In genomic region chr12:15599266-15600037, GRCh38 we compare ENCODE assay signal across 10 cellular contexts.
A peak's percentile ranks its signal among the peaks of the same experiment; 100 is the strongest.
DNase-seq lines count a peak whose midpoint lies in the region; ATAC-seq and TF ChIP-seq lines count a peak whose summit lies in the region.
"Had no signal": no experiment of that assay in that cellular context is flagged by ENCODE, and none has a peak within 500 bp of the region (broad histone marks: within the 10 kb centered on the region; RNA-seq: fewer than 3 reads in every experiment).

No MANE protein-coding gene starts in this region.

- H3K4me3 ChIP-seq in coronary artery = no peak overlapping the region

- H3K36me3 Mint-ChIP-seq in mesothelial cell of epicardium = no peaks in the 10 kb centered on the region
- no peaks in the 10 kb centered on the region for H3K36me3 Mint-ChIP-seq in activated CD4-positive, alpha-beta memory T cell treated with anti-CD3 and anti-CD28 coated beads, Interleukin-2, amount 10 ng/mL, durations not matched to agents 7 days and 5 days (ENCODE audit: low read depth)

- POLR2A ChIA-PET in activated CD4-positive, alpha-beta memory T cell treated with anti-CD3 and anti-CD28 coated beads, Interleukin-2, amount 10 ng/mL, durations not matched to agents 7 days and 5 days (lab: Charles Lee) = no interaction called here

- TF ChIP-seq CTCF in AG09319 (IDR thresholded peaks at IDR 0.05; ENCODE audit: low read depth, low read length) (no peak), coronary artery (IDR thresholded peaks at IDR 0.05) (no peak), mesothelial cell of epicardium (IDR thresholded peaks at IDR 0.05; ENCODE audit: unreplicated experiment) (no peak)

- H3K4me3 Mint-ChIP-seq in mesothelial cell of epicardium = no peak overlapping the region
- no peak overlapping the region for H3K4me3 Mint-ChIP-seq in activated CD4-positive, alpha-beta memory T cell treated with anti-CD3 and anti-CD28 coated beads, Interleukin-2, amount 10 ng/mL, durations not matched to agents 7 days and 5 days

- peak; percentile 88 for DNase-seq in AG09319 (ENCODE audit: extremely low read depth, low read depth)
- peak; percentile 30 for DNase-seq in NCI-H146 treated with DMSO at 0.1 percent for 48 hours (lab: John Stamatoyannopoulos, UW; ENCODE audit: unreplicated experiment)
- no peak for DNase-seq in coronary artery (ENCODE audit: low spot score)
- no peak for DNase-seq in mesothelial cell of epicardium (ENCODE audit: low spot score in 2 of 2, unreplicated experiment in 2 of 2)
- DNase-seq in GDM1 (lab: John Stamatoyannopoulos, UW) = no peak
- DNase-seq in activated CD4-positive, alpha-beta memory T cell treated with anti-CD3 and anti-CD28 coated beads, Interleukin-2, amount 10 ng/mL, durations not matched to agents 7 days and 5 days = no peak
- DNase-seq: DND-41, SHP77 treated with DMSO at 0.1 percent for 48 hours had no signal

- H3K4me1 Mint-ChIP-seq in mesothelial cell of epicardium = peaks cover 22% of the 10 kb centered on the region
- no peaks in the 10 kb centered on the region for H3K4me1 Mint-ChIP-seq in activated CD4-positive, alpha-beta memory T cell treated with anti-CD3 and anti-CD28 coated beads, Interleukin-2, amount 10 ng/mL, durations not matched to agents 7 days and 5 days

- H3K27me3 Mint-ChIP-seq in mesothelial cell of epicardium (ENCODE audit: low read depth) = no peaks in the 10 kb centered on the region
- no peaks in the 10 kb centered on the region for H3K27me3 Mint-ChIP-seq in activated CD4-positive, alpha-beta memory T cell treated with anti-CD3 and anti-CD28 coated beads, Interleukin-2, amount 10 ng/mL, durations not matched to agents 7 days and 5 days

- peak overlapping the region; percentile 26 for H3K27ac Mint-ChIP-seq in mesothelial cell of epicardium
- H3K27ac Mint-ChIP-seq in activated CD4-positive, alpha-beta memory T cell treated with anti-CD3 and anti-CD28 coated beads, Interleukin-2, amount 10 ng/mL, durations not matched to agents 7 days and 5 days = no peak overlapping the region

- H3K9me3 Mint-ChIP-seq in mesothelial cell of epicardium = no peaks in the 10 kb centered on the region
- no peaks in the 10 kb centered on the region for H3K9me3 Mint-ChIP-seq in activated CD4-positive, alpha-beta memory T cell treated with anti-CD3 and anti-CD28 coated beads, Interleukin-2, amount 10 ng/mL, durations not matched to agents 7 days and 5 days

- H3K27ac ChIP-seq in coronary artery = peak overlapping the region; percentile 16 to 56

- CTCF ChIA-PET in activated CD4-positive, alpha-beta memory T cell treated with anti-CD3 and anti-CD28 coated beads, Interleukin-2, amount 10 ng/mL, durations not matched to agents 7 days and 5 days (lab: Charles Lee) = interaction anchor here (0.6 kb wide), 1 partner anchor 703 kb away, joined by 3 read pairs; no protein-coding TSS in a partner anchor

- no peak for ATAC-seq in GM19035 (IDR thresholded peaks at IDR 0.05; ENCODE audit: unreplicated experiment)
- no peak for ATAC-seq in GM18858 (IDR thresholded peaks at IDR 0.05; ENCODE audit: unreplicated experiment)

Comparison
In these comparisons a context has a peak if more than half of its experiments do, and no peak if none do; other contexts are left out.
1. DNase-seq: peak in AG09319 (single experiment) and NCI-H146 treated with DMSO at 0.1 percent for 48 hours (single experiment); none in coronary artery (single experiment), mesothelial cell of epicardium (0 of 2), GDM1 (single experiment) and activated CD4-positive, alpha-beta memory T cell treated with anti-CD3 and anti-CD28 coated beads, Interleukin-2, amount 10 ng/mL, durations not matched to agents 7 days and 5 days (single experiment).